ENCODE assay signal across 20 cellular contexts in the genomic region with DNA sequence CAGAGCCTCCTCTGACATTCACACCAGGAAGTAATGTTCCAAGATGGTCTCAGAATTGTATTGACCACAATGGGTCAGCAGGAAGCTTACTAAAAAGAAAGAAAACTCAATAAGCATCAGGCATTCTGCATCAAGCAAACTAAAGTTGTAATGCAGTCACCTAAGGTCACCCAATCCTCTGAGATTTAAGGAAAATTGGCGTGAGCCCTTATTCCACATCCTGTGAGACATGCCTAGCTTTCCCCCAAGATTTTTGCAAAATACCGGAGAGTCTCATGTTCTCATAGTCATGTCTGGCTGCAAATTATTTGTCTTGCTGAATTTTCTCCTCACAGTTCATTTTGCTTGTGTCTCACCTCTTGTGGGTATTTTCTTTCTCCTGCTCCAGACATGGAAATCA.
"Had no signal": no experiment of that assay in that cellular context is flagged by ENCODE, and none has a peak within 500 bp of the region (broad histone marks: within the 10 kb centered on the region; RNA-seq: fewer than 3 reads in every experiment).

No MANE protein-coding gene starts in this region.

- H3K4me1 ChIP-seq: lower lobe of right lung, prostate gland, sigmoid colon, stomach, tibial artery had no signal

- H3K27ac ChIP-seq: dorsolateral prefrontal cortex, lower lobe of right lung, prostate gland, sigmoid colon, stomach, tibial artery had no signal

- H3K27ac Mint-ChIP-seq: naive thymus-derived CD8-positive, alpha-beta T cell; nephron progenitor cell; stimulated activated effector memory CD8-positive, alpha-beta T cell treated with anti-CD3 and anti-CD28 coated beads, Interleukin-12 subunit alpha, Interleukin-12 subunit beta, amount 100 ng/mL, for 72 hours; type B pancreatic cell had no signal

- H3K4me3 ChIP-seq: dorsolateral prefrontal cortex, lower lobe of right lung, prostate gland, sigmoid colon, stomach, tibial artery had no signal

- H3K4me1 Mint-ChIP-seq: naive thymus-derived CD8-positive, alpha-beta T cell; nephron progenitor cell; stimulated activated effector memory CD8-positive, alpha-beta T cell treated with anti-CD3 and anti-CD28 coated beads, Interleukin-12 subunit alpha, Interleukin-12 subunit beta, amount 100 ng/mL, for 72 hours had no signal

- H3K27me3 Mint-ChIP-seq: naive thymus-derived CD8-positive, alpha-beta T cell; type B pancreatic cell had no signal

- H3K9me3 ChIP-seq: lower lobe of right lung, prostate gland, sigmoid colon, stomach, tibial artery had no signal

- H3K36me3 Mint-ChIP-seq: naive thymus-derived CD8-positive, alpha-beta T cell; stimulated activated effector memory CD8-positive, alpha-beta T cell treated with anti-CD3 and anti-CD28 coated beads, Interleukin-12 subunit alpha, Interleukin-12 subunit beta, amount 100 ng/mL, for 72 hours; type B pancreatic cell had no signal

- H3K4me3 Mint-ChIP-seq: naive thymus-derived CD8-positive, alpha-beta T cell; nephron progenitor cell; stimulated activated effector memory CD8-positive, alpha-beta T cell treated with anti-CD3 and anti-CD28 coated beads, Interleukin-12 subunit alpha, Interleukin-12 subunit beta, amount 100 ng/mL, for 72 hours; type B pancreatic cell had no signal

- H3K27me3 ChIP-seq: dorsolateral prefrontal cortex, sigmoid colon, stomach, tibial artery had no signal

- H3K36me3 ChIP-seq: lower lobe of right lung, prostate gland, sigmoid colon, stomach, tibial artery had no signal

- ATAC-seq: left ventricle myocardium superior; lower lobe of right lung; naive thymus-derived CD8-positive, alpha-beta T cell; right cardiac atrium; stimulated activated effector memory CD8-positive, alpha-beta T cell treated with anti-CD3 and anti-CD28 coated beads, Interleukin-12 subunit alpha, Interleukin-12 subunit beta, amount 100 ng/mL, for 72 hours had no signal

- DNase-seq: dorsolateral prefrontal cortex; effector CD4-positive, alpha-beta T cell; head of caudate nucleus; left ventricle myocardium superior; lower lobe of right lung; naive thymus-derived CD8-positive, alpha-beta T cell; nephron progenitor cell; nucleus accumbens; right cardiac atrium; sigmoid colon; stimulated activated CD4-positive, alpha-beta T cell treated with anti-CD3 and anti-CD28 coated beads, Interleukin-2, amount 100 ng/mL, for 24 hours; stimulated activated CD4-positive, alpha-beta T cell treated with anti-CD3 and anti-CD28 coated beads, Interleukin-4, amount 100 ng/mL, for 24 hours; stimulated activated naive CD4-positive, alpha-beta T cell treated with Interleukin-2 at 50 U/mL for 16 hours; stomach; tibial artery had no signal

- H3K9me3 Mint-ChIP-seq: nephron progenitor cell, type B pancreatic cell had no signal

- FAIRE-seq: frontal cortex, keratinocyte had no signal
